In genomic region chr3:30688776-30689175, GRCh38 we compare ENCODE assay signal across 1 cellular context.
TF ChIP-seq lines count a peak whose summit lies in the region.

No MANE protein-coding gene starts in this region.

TF ChIP-seq in HCT116, 20 proteins besides CTCF, POLR2A, EP300 and RAD21 (continued from another document):
- TF ChIP-seq ATF3 (IDR thresholded peaks at IDR 0.05): no peak
- no peak for TF ChIP-seq FOSL1 (IDR thresholded peaks at IDR 0.05; ENCODE audit: low read depth)
- no peak for TF ChIP-seq ZBTB33 (IDR thresholded peaks at IDR 0.05; ENCODE audit: extremely low read depth, insufficient replicate concordance, low read length)
- no peak for TF ChIP-seq ZFX (IDR thresholded peaks at IDR 0.05)
- TF ChIP-seq YY1 (IDR thresholded peaks at IDR 0.05; ENCODE audit: extremely low read depth, insufficient replicate concordance, low read depth, low read length): no peak
